1 cellular context compared by ENCODE assay signal in genomic region chr7:106285051-106285800, GRCh38.
TF ChIP-seq lines count a peak whose summit lies in the region.

No MANE protein-coding gene starts in this region.

TF ChIP-seq in GM12878, 131 proteins besides CTCF, POLR2A, EP300 and RAD21 (continued from another document and continues in another):
- TF ChIP-seq CUX1 (IDR thresholded peaks at IDR 0.05; ENCODE audit: insufficient replicate concordance, low read depth, low read length), result no peak
- TF ChIP-seq USF1 (IDR thresholded peaks at IDR 0.05; ENCODE audit: borderline replicate concordance, extremely low read length, insufficient read depth, low read depth, low read length), result peak; percentile 77
- TF ChIP-seq SUPT20H (IDR thresholded peaks at IDR 0.05; ENCODE audit: borderline replicate concordance, control insufficient read depth, low read depth, low read length), result no peak
- TF ChIP-seq E2F4 (IDR thresholded peaks at IDR 0.05; ENCODE audit: low read depth, low read length), result no peak
- peak; percentile 23; the same call in 1 of the 2 replicates for TF ChIP-seq POLR2AphosphoS2 (IDR thresholded peaks at IDR 0.05; ENCODE audit: low read depth, low read length)
- no peak for TF ChIP-seq IRF4 (IDR thresholded peaks at IDR 0.05; ENCODE audit: low read depth, low read length)
- TF ChIP-seq STAT3 (IDR thresholded peaks at IDR 0.05; ENCODE audit: low read depth, low read length), result no peak
- TF ChIP-seq WRNIP1 (IDR thresholded peaks at IDR 0.05; ENCODE audit: borderline replicate concordance, low read depth, low read length), result no peak
- no peak for TF ChIP-seq ZBTB40 (IDR thresholded peaks at IDR 0.05; ENCODE audit: borderline replicate concordance)
- TF ChIP-seq GABPA (IDR thresholded peaks at IDR 0.05; ENCODE audit: low read depth), result no peak
- TF ChIP-seq CREB1 (IDR thresholded peaks at IDR 0.05; ENCODE audit: low read depth), result peak; percentile 92
- TF ChIP-seq RCOR1 (conservative IDR thresholded peaks at IDR 0.05; ENCODE audit: low read depth, low read length), result no peak
- TF ChIP-seq CBX5 (IDR thresholded peaks at IDR 0.05; ENCODE audit: low read depth), result no peak
- no peak for TF ChIP-seq ZNF217 (IDR thresholded peaks at IDR 0.05)
- TF ChIP-seq RELB (IDR thresholded peaks at IDR 0.05; ENCODE audit: low read depth), result peak; percentile 28; the same call in 1 of the 2 replicates
- TF ChIP-seq ZNF24 (IDR thresholded peaks at IDR 0.05), result no peak
- TF ChIP-seq PRDM15 (CRISPR knock-in tag; IDR thresholded peaks at IDR 0.05), result no peak
- TF ChIP-seq EED (IDR thresholded peaks at IDR 0.05; ENCODE audit: low read depth), result peak; percentile 44
- no peak for TF ChIP-seq ATF2 (IDR thresholded peaks at IDR 0.05; ENCODE audit: low read length)
- TF ChIP-seq BCLAF1 (IDR thresholded peaks at IDR 0.05), result no peak
- no peak for TF ChIP-seq NR2C1 (IDR thresholded peaks at IDR 0.05)
- TF ChIP-seq CBX3 (IDR thresholded peaks at IDR 0.05; ENCODE audit: borderline replicate concordance, low read depth), result no peak
- TF ChIP-seq MYB (IDR thresholded peaks at IDR 0.05; ENCODE audit: borderline replicate concordance, low read depth, low read length), result 0 out of 2 replicates have a peak, but pooled peaks have one; percentile 58
- peak; percentile 78; the same call in 1 of the 2 replicates for TF ChIP-seq MAX (IDR thresholded peaks at IDR 0.05; ENCODE audit: low read depth, low read length)
- TF ChIP-seq ATF7 (IDR thresholded peaks at IDR 0.05; ENCODE audit: low read depth), result no peak
- TF ChIP-seq NR2C2 (IDR thresholded peaks at IDR 0.05; ENCODE audit: borderline replicate concordance, control insufficient read depth, insufficient read length, low read depth), result no peak
- no peak for TF ChIP-seq RBBP5 (conservative IDR thresholded peaks at IDR 0.05)
- TF ChIP-seq JUND (IDR thresholded peaks at IDR 0.05; ENCODE audit: low read depth, low read length), result 0 out of 2 replicates have a peak, but pooled peaks have one; percentile 14
- TF ChIP-seq MEF2B (IDR thresholded peaks at IDR 0.05; ENCODE audit: partially characterized antibody, poor library complexity, severe bottlenecking), result no peak
- no peak for TF ChIP-seq BMI1 (IDR thresholded peaks at IDR 0.05; ENCODE audit: borderline replicate concordance)
- TF ChIP-seq SP1 (IDR thresholded peaks at IDR 0.05; ENCODE audit: low read depth, low read length), result peak; percentile 66
- no peak for TF ChIP-seq ELK1 (IDR thresholded peaks at IDR 0.05; ENCODE audit: low read depth, low read length)
- peak; percentile 86 for TF ChIP-seq PAX5 (IDR thresholded peaks at IDR 0.05; ENCODE audit: borderline replicate concordance, low read depth, low read length)
